In the genomic region with DNA sequence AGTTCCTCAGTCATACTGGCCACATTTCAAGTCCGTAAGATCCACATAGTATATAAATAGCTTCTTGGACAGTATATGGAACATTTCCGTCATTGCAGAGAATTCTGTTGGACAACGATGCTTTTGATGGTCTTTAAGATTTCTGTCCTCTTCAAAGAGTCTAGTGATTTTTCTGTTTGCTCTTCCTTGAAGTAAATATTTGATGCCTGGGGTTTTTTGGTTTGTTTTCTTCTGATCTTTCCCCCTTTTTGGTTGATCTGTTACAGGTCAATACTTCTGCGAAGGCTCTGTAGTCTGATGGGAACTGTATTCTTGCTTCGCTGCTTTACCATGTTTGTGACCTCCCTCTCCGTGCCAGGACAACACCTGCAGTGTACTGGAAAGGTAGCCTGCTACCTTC, we compare ENCODE assay signal across 1 cellular context.
TF ChIP-seq lines count a peak whose summit lies in the region.

No MANE protein-coding gene starts in this region.

TF ChIP-seq in HepG2, 621 proteins besides CTCF, POLR2A, EP300 and RAD21 (continued from another document and continues in another):
- TF ChIP-seq, protein P1, sequence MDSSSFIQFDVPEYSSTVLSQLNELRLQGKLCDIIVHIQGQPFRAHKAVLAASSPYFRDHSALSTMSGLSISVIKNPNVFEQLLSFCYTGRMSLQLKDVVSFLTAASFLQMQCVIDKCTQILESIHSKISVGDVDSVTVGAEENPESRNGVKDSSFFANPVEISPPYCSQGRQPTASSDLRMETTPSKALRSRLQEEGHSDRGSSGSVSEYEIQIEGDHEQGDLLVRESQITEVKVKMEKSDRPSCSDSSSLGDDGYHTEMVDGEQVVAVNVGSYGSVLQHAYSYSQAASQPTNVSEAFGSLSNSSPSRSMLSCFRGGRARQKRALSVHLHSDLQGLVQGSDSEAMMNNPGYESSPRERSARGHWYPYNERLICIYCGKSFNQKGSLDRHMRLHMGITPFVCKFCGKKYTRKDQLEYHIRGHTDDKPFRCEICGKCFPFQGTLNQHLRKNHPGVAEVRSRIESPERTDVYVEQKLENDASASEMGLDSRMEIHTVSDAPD (CRISPR knock-in tag; IDR thresholded peaks at IDR 0.05), result peak; percentile 94
- TF ChIP-seq DPF2 (CRISPR knock-in tag; IDR thresholded peaks at IDR 0.05; ENCODE audit: borderline replicate concordance, low read depth) (peak; percentile 89; the same call in 1 of the 2 replicates), CC2D1A (CRISPR knock-in tag; IDR thresholded peaks at IDR 0.05) (no peak), CEBPG (CRISPR knock-in tag; IDR thresholded peaks at IDR 0.05) (peak; percentile 35), ATF7 (IDR thresholded peaks at IDR 0.05) (no peak), ATF7 (CRISPR knock-in tag; IDR thresholded peaks at IDR 0.05) (no peak), KLF6 (CRISPR knock-in tag; IDR thresholded peaks at IDR 0.05) (0 out of 2 replicates have a peak, but pooled peaks have one; percentile 33), KAT7 (CRISPR knock-in tag; IDR thresholded peaks at IDR 0.05; ENCODE audit: borderline replicate concordance) (no peak), ZNF792 (CRISPR knock-in tag; IDR thresholded peaks at IDR 0.05) (no peak), ZNF562 (CRISPR knock-in tag; IDR thresholded peaks at IDR 0.05; ENCODE audit: borderline replicate concordance) (no peak), ETV5 (CRISPR knock-in tag; IDR thresholded peaks at IDR 0.05; ENCODE audit: borderline replicate concordance) (peak; percentile 72; the same call in 1 of the 2 replicates), GLI4 (CRISPR knock-in tag; IDR thresholded peaks at IDR 0.05; ENCODE audit: borderline replicate concordance) (no peak), ATF1 (CRISPR knock-in tag; IDR thresholded peaks at IDR 0.05) (peak; percentile 52), FOXA3 (CRISPR knock-in tag; IDR thresholded peaks at IDR 0.05) (peak; percentile 96), ZNF180 (CRISPR knock-in tag; IDR thresholded peaks at IDR 0.05; ENCODE audit: borderline replicate concordance, low read depth) (no peak), ZNF781 (CRISPR knock-in tag; IDR thresholded peaks at IDR 0.05; ENCODE audit: borderline replicate concordance, not compliant biosample characterization) (no peak), PCBP2 (optimal IDR thresholded peaks at IDR 0.05; ENCODE audit: low read depth, low read length, poor library complexity, severe bottlenecking) (no peak), ELF1 (CRISPR knock-in tag; IDR thresholded peaks at IDR 0.05) (0 out of 2 replicates have a peak, but pooled peaks have one; percentile 31), SOX5 (CRISPR knock-in tag; IDR thresholded peaks at IDR 0.05; ENCODE audit: borderline replicate concordance) (peak; percentile 80; the same call in 1 of the 2 replicates), ZSCAN12 (CRISPR knock-in tag; IDR thresholded peaks at IDR 0.05) (no peak), IRF2 (CRISPR knock-in tag; IDR thresholded peaks at IDR 0.05) (peak; percentile 30; the same call in 1 of the 2 replicates), CENPT (CRISPR knock-in tag; IDR thresholded peaks at IDR 0.05; ENCODE audit: low read depth) (no peak), HOXA5 (CRISPR knock-in tag; IDR thresholded peaks at IDR 0.05) (peak; percentile 31; the same call in 1 of the 2 replicates), ZNF235 (CRISPR knock-in tag; IDR thresholded peaks at IDR 0.05; ENCODE audit: borderline replicate concordance) (no peak), ARHGAP35 (CRISPR knock-in tag; IDR thresholded peaks at IDR 0.05; ENCODE audit: borderline replicate concordance) (no peak), ISX (CRISPR knock-in tag; conservative IDR thresholded peaks at IDR 0.05) (no peak), ZFP36 (IDR thresholded peaks at IDR 0.05; ENCODE audit: borderline replicate concordance, low read depth, low read length, partially characterized antibody) (no peak), SOX13 (IDR thresholded peaks at IDR 0.05) (peak; percentile 64; the same call in 1 of the 2 replicates), SOX13 (CRISPR knock-in tag; conservative IDR thresholded peaks at IDR 0.05 in 1 of 2, IDR thresholded peaks at IDR 0.05 in 1 of 2) (peak in 1 of 2 experiments; percentile 83; a peak in 2 of 4 replicates), ZNF337 (CRISPR knock-in tag; IDR thresholded peaks at IDR 0.05; ENCODE audit: borderline replicate concordance, low read depth) (no peak), RARA (CRISPR knock-in tag; IDR thresholded peaks at IDR 0.05) (peak; percentile 87), MAF1 (CRISPR knock-in tag; IDR thresholded peaks at IDR 0.05; ENCODE audit: borderline replicate concordance) (no peak)
- TF ChIP-seq, protein P2, sequence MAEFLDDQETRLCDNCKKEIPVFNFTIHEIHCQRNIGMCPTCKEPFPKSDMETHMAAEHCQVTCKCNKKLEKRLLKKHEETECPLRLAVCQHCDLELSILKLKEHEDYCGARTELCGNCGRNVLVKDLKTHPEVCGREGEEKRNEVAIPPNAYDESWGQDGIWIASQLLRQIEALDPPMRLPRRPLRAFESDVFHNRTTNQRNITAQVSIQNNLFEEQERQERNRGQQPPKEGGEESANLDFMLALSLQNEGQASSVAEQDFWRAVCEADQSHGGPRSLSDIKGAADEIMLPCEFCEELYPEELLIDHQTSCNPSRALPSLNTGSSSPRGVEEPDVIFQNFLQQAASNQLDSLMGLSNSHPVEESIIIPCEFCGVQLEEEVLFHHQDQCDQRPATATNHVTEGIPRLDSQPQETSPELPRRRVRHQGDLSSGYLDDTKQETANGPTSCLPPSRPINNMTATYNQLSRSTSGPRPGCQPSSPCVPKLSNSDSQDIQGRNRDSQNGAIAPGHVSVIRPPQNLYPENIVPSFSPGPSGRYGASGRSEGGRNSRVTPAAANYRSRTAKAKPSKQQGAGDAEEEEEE (CRISPR knock-in tag; IDR thresholded peaks at IDR 0.05; ENCODE audit: borderline replicate concordance), result no peak
- TF ChIP-seq, protein P3, sequence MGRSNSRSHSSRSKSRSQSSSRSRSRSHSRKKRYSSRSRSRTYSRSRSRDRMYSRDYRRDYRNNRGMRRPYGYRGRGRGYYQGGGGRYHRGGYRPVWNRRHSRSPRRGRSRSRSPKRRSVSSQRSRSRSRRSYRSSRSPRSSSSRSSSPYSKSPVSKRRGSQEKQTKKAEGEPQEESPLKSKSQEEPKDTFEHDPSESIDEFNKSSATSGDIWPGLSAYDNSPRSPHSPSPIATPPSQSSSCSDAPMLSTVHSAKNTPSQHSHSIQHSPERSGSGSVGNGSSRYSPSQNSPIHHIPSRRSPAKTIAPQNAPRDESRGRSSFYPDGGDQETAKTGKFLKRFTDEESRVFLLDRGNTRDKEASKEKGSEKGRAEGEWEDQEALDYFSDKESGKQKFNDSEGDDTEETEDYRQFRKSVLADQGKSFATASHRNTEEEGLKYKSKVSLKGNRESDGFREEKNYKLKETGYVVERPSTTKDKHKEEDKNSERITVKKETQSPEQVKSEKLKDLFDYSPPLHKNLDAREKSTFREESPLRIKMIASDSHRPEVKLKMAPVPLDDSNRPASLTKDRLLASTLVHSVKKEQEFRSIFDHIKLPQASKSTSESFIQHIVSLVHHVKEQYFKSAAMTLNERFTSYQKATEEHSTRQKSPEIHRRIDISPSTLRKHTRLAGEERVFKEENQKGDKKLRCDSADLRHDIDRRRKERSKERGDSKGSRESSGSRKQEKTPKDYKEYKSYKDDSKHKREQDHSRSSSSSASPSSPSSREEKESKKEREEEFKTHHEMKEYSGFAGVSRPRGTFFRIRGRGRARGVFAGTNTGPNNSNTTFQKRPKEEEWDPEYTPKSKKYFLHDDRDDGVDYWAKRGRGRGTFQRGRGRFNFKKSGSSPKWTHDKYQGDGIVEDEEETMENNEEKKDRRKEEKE (IDR thresholded peaks at IDR 0.05), result no peak
- TF ChIP-seq, protein P4, sequence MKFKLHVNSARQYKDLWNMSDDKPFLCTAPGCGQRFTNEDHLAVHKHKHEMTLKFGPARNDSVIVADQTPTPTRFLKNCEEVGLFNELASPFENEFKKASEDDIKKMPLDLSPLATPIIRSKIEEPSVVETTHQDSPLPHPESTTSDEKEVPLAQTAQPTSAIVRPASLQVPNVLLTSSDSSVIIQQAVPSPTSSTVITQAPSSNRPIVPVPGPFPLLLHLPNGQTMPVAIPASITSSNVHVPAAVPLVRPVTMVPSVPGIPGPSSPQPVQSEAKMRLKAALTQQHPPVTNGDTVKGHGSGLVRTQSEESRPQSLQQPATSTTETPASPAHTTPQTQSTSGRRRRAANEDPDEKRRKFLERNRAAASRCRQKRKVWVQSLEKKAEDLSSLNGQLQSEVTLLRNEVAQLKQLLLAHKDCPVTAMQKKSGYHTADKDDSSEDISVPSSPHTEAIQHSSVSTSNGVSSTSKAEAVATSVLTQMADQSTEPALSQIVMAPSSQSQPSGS (CRISPR knock-in tag; IDR thresholded peaks at IDR 0.05), result peak; percentile 66
- TF ChIP-seq, protein P5, sequence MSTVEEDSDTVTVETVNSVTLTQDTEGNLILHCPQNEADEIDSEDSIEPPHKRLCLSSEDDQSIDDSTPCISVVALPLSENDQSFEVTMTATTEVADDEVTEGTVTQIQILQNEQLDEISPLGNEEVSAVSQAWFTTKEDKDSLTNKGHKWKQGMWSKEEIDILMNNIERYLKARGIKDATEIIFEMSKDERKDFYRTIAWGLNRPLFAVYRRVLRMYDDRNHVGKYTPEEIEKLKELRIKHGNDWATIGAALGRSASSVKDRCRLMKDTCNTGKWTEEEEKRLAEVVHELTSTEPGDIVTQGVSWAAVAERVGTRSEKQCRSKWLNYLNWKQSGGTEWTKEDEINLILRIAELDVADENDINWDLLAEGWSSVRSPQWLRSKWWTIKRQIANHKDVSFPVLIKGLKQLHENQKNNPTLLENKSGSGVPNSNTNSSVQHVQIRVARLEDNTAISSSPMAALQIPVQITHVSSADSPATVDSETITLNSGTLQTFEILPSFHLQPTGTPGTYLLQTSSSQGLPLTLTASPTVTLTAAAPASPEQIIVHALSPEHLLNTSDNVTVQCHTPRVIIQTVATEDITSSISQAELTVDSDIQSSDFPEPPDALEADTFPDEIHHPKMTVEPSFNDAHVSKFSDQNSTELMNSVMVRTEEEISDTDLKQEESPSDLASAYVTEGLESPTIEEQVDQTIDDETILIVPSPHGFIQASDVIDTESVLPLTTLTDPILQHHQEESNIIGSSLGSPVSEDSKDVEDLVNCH (CRISPR knock-in tag; IDR thresholded peaks at IDR 0.05), result no peak
- TF ChIP-seq, protein P6, sequence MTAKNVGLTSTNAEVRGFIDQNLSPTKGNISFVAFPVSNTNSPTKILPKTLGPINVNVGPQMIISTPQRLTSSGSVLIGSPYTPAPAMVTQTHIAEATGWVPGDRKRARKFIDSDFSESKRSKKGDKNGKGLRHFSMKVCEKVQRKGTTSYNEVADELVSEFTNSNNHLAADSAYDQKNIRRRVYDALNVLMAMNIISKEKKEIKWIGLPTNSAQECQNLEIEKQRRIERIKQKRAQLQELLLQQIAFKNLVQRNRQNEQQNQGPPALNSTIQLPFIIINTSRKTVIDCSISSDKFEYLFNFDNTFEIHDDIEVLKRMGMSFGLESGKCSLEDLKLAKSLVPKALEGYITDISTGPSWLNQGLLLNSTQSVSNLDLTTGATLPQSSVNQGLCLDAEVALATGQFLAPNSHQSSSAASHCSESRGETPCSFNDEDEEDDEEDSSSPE (CRISPR knock-in tag; IDR thresholded peaks at IDR 0.05), result peak; percentile 51; the same call in 1 of the 2 replicates
- TF ChIP-seq, protein P7, sequence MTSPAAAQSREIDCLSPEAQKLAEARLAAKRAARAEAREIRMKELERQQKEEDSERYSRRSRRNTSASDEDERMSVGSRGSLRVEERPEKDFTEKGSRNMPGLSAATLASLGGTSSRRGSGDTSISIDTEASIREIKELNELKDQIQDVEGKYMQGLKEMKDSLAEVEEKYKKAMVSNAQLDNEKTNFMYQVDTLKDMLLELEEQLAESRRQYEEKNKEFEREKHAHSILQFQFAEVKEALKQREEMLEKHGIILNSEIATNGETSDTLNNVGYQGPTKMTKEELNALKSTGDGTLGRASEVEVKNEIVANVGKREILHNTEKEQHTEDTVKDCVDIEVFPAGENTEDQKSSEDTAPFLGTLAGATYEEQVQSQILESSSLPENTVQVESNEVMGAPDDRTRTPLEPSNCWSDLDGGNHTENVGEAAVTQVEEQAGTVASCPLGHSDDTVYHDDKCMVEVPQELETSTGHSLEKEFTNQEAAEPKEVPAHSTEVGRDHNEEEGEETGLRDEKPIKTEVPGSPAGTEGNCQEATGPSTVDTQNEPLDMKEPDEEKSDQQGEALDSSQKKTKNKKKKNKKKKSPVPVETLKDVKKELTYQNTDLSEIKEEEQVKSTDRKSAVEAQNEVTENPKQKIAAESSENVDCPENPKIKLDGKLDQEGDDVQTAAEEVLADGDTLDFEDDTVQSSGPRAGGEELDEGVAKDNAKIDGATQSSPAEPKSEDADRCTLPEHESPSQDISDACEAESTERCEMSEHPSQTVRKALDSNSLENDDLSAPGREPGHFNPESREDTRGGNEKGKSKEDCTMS (CRISPR knock-in tag; conservative IDR thresholded peaks at IDR 0.05), result no peak
- TF ChIP-seq, protein P8, sequence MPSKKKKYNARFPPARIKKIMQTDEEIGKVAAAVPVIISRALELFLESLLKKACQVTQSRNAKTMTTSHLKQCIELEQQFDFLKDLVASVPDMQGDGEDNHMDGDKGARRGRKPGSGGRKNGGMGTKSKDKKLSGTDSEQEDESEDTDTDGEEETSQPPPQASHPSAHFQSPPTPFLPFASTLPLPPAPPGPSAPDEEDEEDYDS (CRISPR knock-in tag; IDR thresholded peaks at IDR 0.05), result peak; percentile 41; the same call in 1 of the 2 replicates
- TF ChIP-seq, protein P9, sequence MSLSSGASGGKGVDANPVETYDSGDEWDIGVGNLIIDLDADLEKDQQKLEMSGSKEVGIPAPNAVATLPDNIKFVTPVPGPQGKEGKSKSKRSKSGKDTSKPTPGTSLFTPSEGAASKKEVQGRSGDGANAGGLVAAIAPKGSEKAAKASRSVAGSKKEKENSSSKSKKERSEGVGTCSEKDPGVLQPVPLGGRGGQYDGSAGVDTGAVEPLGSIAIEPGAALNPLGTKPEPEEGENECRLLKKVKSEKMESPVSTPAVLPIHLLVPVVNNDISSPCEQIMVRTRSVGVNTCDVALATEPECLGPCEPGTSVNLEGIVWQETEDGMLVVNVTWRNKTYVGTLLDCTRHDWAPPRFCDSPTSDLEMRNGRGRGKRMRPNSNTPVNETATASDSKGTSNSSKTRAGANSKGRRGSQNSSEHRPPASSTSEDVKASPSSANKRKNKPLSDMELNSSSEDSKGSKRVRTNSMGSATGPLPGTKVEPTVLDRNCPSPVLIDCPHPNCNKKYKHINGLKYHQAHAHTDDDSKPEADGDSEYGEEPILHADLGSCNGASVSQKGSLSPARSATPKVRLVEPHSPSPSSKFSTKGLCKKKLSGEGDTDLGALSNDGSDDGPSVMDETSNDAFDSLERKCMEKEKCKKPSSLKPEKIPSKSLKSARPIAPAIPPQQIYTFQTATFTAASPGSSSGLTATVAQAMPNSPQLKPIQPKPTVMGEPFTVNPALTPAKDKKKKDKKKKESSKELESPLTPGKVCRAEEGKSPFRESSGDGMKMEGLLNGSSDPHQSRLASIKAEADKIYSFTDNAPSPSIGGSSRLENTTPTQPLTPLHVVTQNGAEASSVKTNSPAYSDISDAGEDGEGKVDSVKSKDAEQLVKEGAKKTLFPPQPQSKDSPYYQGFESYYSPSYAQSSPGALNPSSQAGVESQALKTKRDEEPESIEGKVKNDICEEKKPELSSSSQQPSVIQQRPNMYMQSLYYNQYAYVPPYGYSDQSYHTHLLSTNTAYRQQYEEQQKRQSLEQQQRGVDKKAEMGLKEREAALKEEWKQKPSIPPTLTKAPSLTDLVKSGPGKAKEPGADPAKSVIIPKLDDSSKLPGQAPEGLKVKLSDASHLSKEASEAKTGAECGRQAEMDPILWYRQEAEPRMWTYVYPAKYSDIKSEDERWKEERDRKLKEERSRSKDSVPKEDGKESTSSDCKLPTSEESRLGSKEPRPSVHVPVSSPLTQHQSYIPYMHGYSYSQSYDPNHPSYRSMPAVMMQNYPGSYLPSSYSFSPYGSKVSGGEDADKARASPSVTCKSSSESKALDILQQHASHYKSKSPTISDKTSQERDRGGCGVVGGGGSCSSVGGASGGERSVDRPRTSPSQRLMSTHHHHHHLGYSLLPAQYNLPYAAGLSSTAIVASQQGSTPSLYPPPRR (CRISPR knock-in tag; IDR thresholded peaks at IDR 0.05; ENCODE audit: borderline replicate concordance), result peak; percentile 90
